13 cellular contexts compared by ENCODE assay signal in genomic region chr13:49530452-49530851, GRCh38. TPM values are rescaled to one million over a fixed set of nuclear protein-coding genes. Genes with fewer than 3 reads are reported as not detected.
DNase-seq lines count a peak whose midpoint lies in the region; ATAC-seq, FAIRE-seq and TF ChIP-seq lines count a peak whose summit lies in the region.
"Had no signal": no experiment of that assay in that cellular context is flagged by ENCODE, and none has a peak within 500 bp of the region (broad histone marks: within the 10 kb centered on the region; RNA-seq: fewer than 3 reads in every experiment).

No MANE protein-coding gene starts in this region.

- no peaks in the 10 kb centered on the region for H3K9me3 ChIP-seq in BLaER1
- no peaks in the 10 kb centered on the region for H3K9me3 ChIP-seq in K562 (replicated peaks; ENCODE audit: control insufficient read depth, insufficient read depth, low read depth, low read length)
- H3K9me3 ChIP-seq: BE2C, pancreas had no signal

- TF ChIP-seq EP300 in K562 (IDR thresholded peaks at IDR 0.05; ENCODE audit: low read length), result no peak

- peak overlapping the region; percentile 77 for H3K4me2 ChIP-seq in BLaER1
- H3K4me2 ChIP-seq in K562 (ENCODE audit: insufficient read depth, low read length), result no peak overlapping the region

- H2AFZ ChIP-seq in K562 (ENCODE audit: low read depth, low read length), result no peak overlapping the region

- POLR2A ChIA-PET in K562 (lab: Yijun Ruan, JAX), result interaction anchor here (0.7 to 1.0 kb wide), 2 partner anchors 18 to 208 kb away, joined by 4 to 5 read pairs; no protein-coding TSS in a partner anchor

- peaks cover 87% of the 10 kb centered on the region for H3K4me1 ChIP-seq in BLaER1
- H3K4me1 ChIP-seq in K562 (replicated peaks in 1 of 2; ENCODE audit: control insufficient read depth in 2 of 2, insufficient read depth in 2 of 2, low read length in 2 of 2), result peaks cover 0 to 3% of the 10 kb centered on the region in 2 experiments; a peak in 2 of 5 replicates
- H3K4me1 ChIP-seq: BE2C, pancreas had no signal

- no peak for FAIRE-seq in K562 (lab: Jason Lieb, UNC)
- FAIRE-seq: endometrium, pancreas had no signal

- H3K36me3 ChIP-seq in BLaER1 (peaks cover 25% of the 10 kb centered on the region), K562 (ENCODE audit: control insufficient read depth, insufficient read depth, low read length) (peaks cover 9% of the 10 kb centered on the region; the same call in 1 of the 3 replicates)

- H3K9me1 ChIP-seq in K562 (ENCODE audit: control insufficient read depth, insufficient read depth, low read length), result no peaks in the 10 kb centered on the region

- TF ChIP-seq POLR2A in K562 (conservative IDR thresholded peaks at IDR 0.05), result no peak

- DNase-seq in K562 (ENCODE audit: extremely low read depth in 1 of 4, low spot score in 3 of 4) (peak in 1 of 4 experiments; percentile 10), NCI-H1436 (lab: John Stamatoyannopoulos, UW) (no peak), left colon (no peak)
- DNase-seq: BE2C, pancreas had no signal

- no peak for TF ChIP-seq RAD21 in K562 (CRISPR knock-in tag; conservative IDR thresholded peaks at IDR 0.05 in 1 of 2, IDR thresholded peaks at IDR 0.05 in 1 of 2)

- peak overlapping the region; percentile 92 for H3K27ac ChIP-seq in BLaER1
- H3K27ac ChIP-seq in K562 (ENCODE audit: extremely low read depth, low read depth, low read length), result no peak overlapping the region
- H3K27ac ChIP-seq: pancreas had no signal

- ATAC-seq in GM19023 (IDR thresholded peaks at IDR 0.05; ENCODE audit: unreplicated experiment), result peak; percentile 80
- ATAC-seq in HG03196 (IDR thresholded peaks at IDR 0.05; ENCODE audit: unreplicated experiment), result peak; percentile 50
- no peak for ATAC-seq in K562
- ATAC-seq in left colon, result no peak
- no peak for ATAC-seq in HG03175 (IDR thresholded peaks at IDR 0.05; ENCODE audit: unreplicated experiment)
- ATAC-seq in GM21526 (IDR thresholded peaks at IDR 0.05; ENCODE audit: low FRiP score, unreplicated experiment), result no peak
- ATAC-seq: Panc1, WTC11 had no signal

- H4K20me1 ChIP-seq in BLaER1 (no peaks in the 10 kb centered on the region), K562 (replicated peaks; ENCODE audit: control insufficient read depth, insufficient read depth, low read length) (no peaks in the 10 kb centered on the region)

- in situ Hi-C loops in K562 (cut with MboI), result no loop called here

- H3K9ac ChIP-seq in BLaER1, result peak overlapping the region; percentile 70
- H3K9ac ChIP-seq in K562 (ENCODE audit: insufficient read depth in 1 of 2, low read depth in 2 of 2, low read length in 2 of 2), result no peak overlapping the region

- intact Hi-C loops in K562 (cut with micrococcal nuclease), result no loop called here
- intact Hi-C loops in left colon (cut with DNase I, micrococcal nuclease), result no loop called here

- CTCF ChIA-PET in K562 (lab: Yijun Ruan, JAX; ENCODE audit: low intra/inter-chr PET ratio), result no interaction called here

- 55% methylated on average over 7 of the region's 7 CpGs for WGBS in K562 (ENCODE audit: insufficient coverage, low coverage, missing lambda C conversion rate)

- H3K27me3 ChIP-seq in BLaER1, result no peaks in the 10 kb centered on the region
- no peaks in the 10 kb centered on the region for H3K27me3 ChIP-seq in K562 (ENCODE audit: control insufficient read depth in 2 of 2, insufficient read depth in 2 of 2, low read length in 2 of 2)
- H3K27me3 ChIP-seq: BE2C, pancreas had no signal

- no peak for TF ChIP-seq CTCF in K562 (IDR thresholded peaks at IDR 0.05 in 2 of 3, conservative IDR thresholded peaks at IDR 0.05 in 1 of 3; ENCODE audit: insufficient read depth in 2 of 3, low read depth in 1 of 3, low read length in 3 of 3)

- no peaks in the 10 kb centered on the region for H3K79me2 ChIP-seq in K562 (ENCODE audit: control insufficient read depth, insufficient read depth, low read length)

- H3K4me3 ChIP-seq in BLaER1, result peak overlapping the region; percentile 29; the same call in 1 of the 2 replicates
- no peak overlapping the region for H3K4me3 ChIP-seq in K562
- H3K4me3 ChIP-seq: pancreas had no signal

- no TSS peak for BruUV-seq in K562 (replicated peaks; lab: Mats Ljungman, UMichigan)

TF ChIP-seq in K562, 482 proteins besides CTCF, POLR2A, EP300 and RAD21:
- TF ChIP-seq CBFA2T3 (IDR thresholded peaks at IDR 0.05), result peak; percentile 28
- no peak for TF ChIP-seq ZNF699 (CRISPR knock-in tag; IDR thresholded peaks at IDR 0.05; ENCODE audit: insufficient replicate concordance)
- 0 out of 2 replicates have a peak, but pooled peaks have one; percentile 20 for TF ChIP-seq TCF3 (CRISPR knock-in tag; IDR thresholded peaks at IDR 0.05)

RNA-seq across cellular contexts. Expression of gene PHF11, which starts 34.7 kb away (rescaled TPM):
- total RNA-seq in K562 (2011; cell fraction: chromatin; rRNA removed; ENCODE audit: low replicate concordance), result 5.7 and 12.3 TPM in 2 replicates
- total RNA-seq in K562 (2011; cell fraction: nucleolus; rRNA removed), result 1.5 and 5.9 TPM in 2 replicates
- total RNA-seq in K562 (2011; cell fraction: nucleoplasm; rRNA removed), result 9.9 and 10.7 TPM in 2 replicates
- total RNA-seq in K562 (2014; rRNA removed) (4.0 and 4.3 TPM in 2 replicates), K562 (2014; rRNA removed; fragmentation: Illumina TruSeq; extraction: Trizol) (5.3 and 6.3 TPM in 2 replicates), K562 (2015; rRNA removed; fragmentation: Illumina TruSeq; extraction: Trizol) (5.5 and 5.9 TPM in 2 replicates), K562 (2021) (6.0 and 7.3 TPM in 2 replicates), left colon (10 to 100 TPM; 29.7 to 30.7 TPM)
- polyA plus RNA-seq in K562 (2011; rRNA removed) (4.1 and 4.8 TPM in 2 replicates), K562 (2014; fragmentation: Illumina TruSeq; extraction: Trizol) (6.5 and 7.0 TPM in 2 replicates), K562 (2014; fragmentation: Nextera tagmentation; extraction: Ambion mirVana) (1 to 10 TPM; 1.9 to 2.2 TPM), K562 (2014; rRNA removed) (3.7 and 7.0 TPM in 2 replicates)
- polyA plus RNA-seq in K562 (2011; cell fraction: cytosol; rRNA removed), result 1.7 and 2.3 TPM in 2 replicates
- 6.7 and 7.3 TPM in 2 replicates for polyA plus RNA-seq in K562 (2011; cell fraction: nucleus; rRNA removed)
- 4.9 and 11.1 TPM in 2 replicates for polyA plus RNA-seq in K562 (2012)
- 1.7 and 4.1 TPM in 2 replicates for polyA minus RNA-seq in K562 (2011; rRNA and poly(A)+ RNA removed)
- polyA minus RNA-seq in K562 (2011; cell fraction: cytosol; rRNA and poly(A)+ RNA removed), result not detected in 2 replicates
- 2.8 and 4.3 TPM in 2 replicates for polyA minus RNA-seq in K562 (2011; cell fraction: nucleus; rRNA and poly(A)+ RNA removed)

RNA-seq across cellular contexts. Expression of gene RCBTB1, which starts 54.9 kb away (rescaled TPM):
- total RNA-seq in K562 (2011; cell fraction: chromatin; rRNA removed; ENCODE audit: low replicate concordance), result 9.2 and 14.9 TPM in 2 replicates
- total RNA-seq in K562 (2011; cell fraction: nucleolus; rRNA removed), result 7.6 and 10.3 TPM in 2 replicates
- total RNA-seq in K562 (2011; cell fraction: nucleoplasm; rRNA removed), result 12.7 and 20.4 TPM in 2 replicates
- total RNA-seq in K562 (2014; rRNA removed) (4.1 and 4.5 TPM in 2 replicates), K562 (2014; rRNA removed; fragmentation: Illumina TruSeq; extraction: Trizol) (11.3 and 13.1 TPM in 2 replicates), K562 (2015; rRNA removed; fragmentation: Illumina TruSeq; extraction: Trizol) (6.7 and 7.4 TPM in 2 replicates), K562 (2021) (8.4 and 9.0 TPM in 2 replicates), left colon (1 to 10 TPM; 7.1 to 8.8 TPM)
- polyA plus RNA-seq in K562 (2011; rRNA removed) (7.0 and 10.6 TPM in 2 replicates), K562 (2014; fragmentation: Illumina TruSeq; extraction: Trizol) (8.0 and 9.0 TPM in 2 replicates), K562 (2014; fragmentation: Nextera tagmentation; extraction: Ambion mirVana) (1 to 10 TPM; 4.0 to 5.9 TPM), K562 (2014; rRNA removed) (9.0 TPM in 2 replicates)
- 3.1 and 5.0 TPM in 2 replicates for polyA plus RNA-seq in K562 (2011; cell fraction: cytosol; rRNA removed)
- 6.0 and 6.9 TPM in 2 replicates for polyA plus RNA-seq in K562 (2011; cell fraction: nucleus; rRNA removed)
- polyA plus RNA-seq in K562 (2012), result 5.8 and 9.1 TPM in 2 replicates
- 10.5 and 11.5 TPM in 2 replicates for polyA minus RNA-seq in K562 (2011; rRNA and poly(A)+ RNA removed)
- 3.4 and 3.5 TPM in 2 replicates for polyA minus RNA-seq in K562 (2011; cell fraction: cytosol; rRNA and poly(A)+ RNA removed)
- 4.6 and 4.8 TPM in 2 replicates for polyA minus RNA-seq in K562 (2011; cell fraction: nucleus; rRNA and poly(A)+ RNA removed)

Comparison
In these comparisons a context has a peak if more than half of its experiments do, and no peak if none do; other contexts are left out.
1. ATAC-seq: peak in GM19023 (single experiment) and HG03196 (single experiment); none in K562 (single experiment), left colon (single experiment), HG03175 (single experiment) and GM21526 (single experiment).